Comparison of ENCODE assay signal across 12 cellular contexts in genomic region chr6:33676416-33677152, GRCh38. TPM values are rescaled to one million over a fixed set of nuclear protein-coding genes. Genes with fewer than 3 reads are reported as not detected.
DNase-seq lines count a peak whose midpoint lies in the region; ATAC-seq and TF ChIP-seq lines count a peak whose summit lies in the region.
"Had no signal": no experiment of that assay in that cellular context is flagged by ENCODE, and none has a peak within 500 bp of the region (broad histone marks: within the 10 kb centered on the region; RNA-seq: fewer than 3 reads in every experiment).

No MANE protein-coding gene starts in this region.

- TF ChIP-seq POLR2A in right lobe of liver (IDR thresholded peaks at IDR 0.05), result no peak

- no peaks in the 10 kb centered on the region for H3K9me3 ChIP-seq in right lobe of liver
- H3K9me3 ChIP-seq: HAP-1 had no signal

- ATAC-seq in left colon (peak; percentile 6), HG03280 (IDR thresholded peaks at IDR 0.05; ENCODE audit: unreplicated experiment) (no peak), right lobe of liver (no peak)

- intact Hi-C loops in activated T-helper 1 cell treated with anti-CD3 and anti-CD28 coated beads, Interleukin-12 subunit alpha, Interleukin-12 subunit beta, Interleukin-2, Interleukin-4 antibody, amounts not matched to agents 30 ng/mL and 10 ng/mL and 1 ng/mL, durations not matched to agents 14 hours and 24 hours and 36 hours (cut with micrococcal nuclease), result no loop called here
- intact Hi-C loops in left colon (cut with DNase I, micrococcal nuclease), result no loop called here
- intact Hi-C loops in right lobe of liver (cut with DNase I), result no loop called here

- DNase-seq in HFFc6, result no peak
- DNase-seq in activated T-helper 1 cell treated with anti-CD3 and anti-CD28 coated beads, Interleukin-12 subunit alpha, Interleukin-12 subunit beta, Interleukin-2, Interleukin-4 antibody, amounts not matched to agents 30 ng/mL and 10 ng/mL and 1 ng/mL, durations not matched to agents 14 hours and 24 hours and 36 hours (ENCODE audit: low spot score), result no peak
- DNase-seq in left colon, result no peak
- DNase-seq in COLO668 (lab: John Stamatoyannopoulos, UW; ENCODE audit: unreplicated experiment), result no peak
- no peak for DNase-seq in right lobe of liver
- DNase-seq: C1 segment of cervical spinal cord, NCI-H1436, NCI-H2081, NCI-H524 had no signal

- H3K9me3 Mint-ChIP-seq in HFFc6, result no peaks in the 10 kb centered on the region
- no peaks in the 10 kb centered on the region for H3K9me3 Mint-ChIP-seq in activated T-helper 1 cell treated with anti-CD3 and anti-CD28 coated beads, Interleukin-12 subunit alpha, Interleukin-12 subunit beta, Interleukin-2, Interleukin-4 antibody, amounts not matched to agents 30 ng/mL and 10 ng/mL and 1 ng/mL, durations not matched to agents 14 hours and 24 hours and 36 hours

- TF ChIP-seq CTCF in HFFc6 (IDR thresholded peaks at IDR 0.05) (no peak), right lobe of liver (IDR thresholded peaks at IDR 0.05) (no peak)

- H3K36me3 ChIP-seq in right lobe of liver, result no peaks in the 10 kb centered on the region

- no peak overlapping the region; the same call in 1 of the 2 replicates for H3K4me3 Mint-ChIP-seq in HFFc6
- no peak overlapping the region for H3K4me3 Mint-ChIP-seq in activated T-helper 1 cell treated with anti-CD3 and anti-CD28 coated beads, Interleukin-12 subunit alpha, Interleukin-12 subunit beta, Interleukin-2, Interleukin-4 antibody, amounts not matched to agents 30 ng/mL and 10 ng/mL and 1 ng/mL, durations not matched to agents 14 hours and 24 hours and 36 hours

- peaks cover 16% of the 10 kb centered on the region for H3K36me3 Mint-ChIP-seq in HFFc6 (ENCODE audit: low read depth)
- H3K36me3 Mint-ChIP-seq in activated T-helper 1 cell treated with anti-CD3 and anti-CD28 coated beads, Interleukin-12 subunit alpha, Interleukin-12 subunit beta, Interleukin-2, Interleukin-4 antibody, amounts not matched to agents 30 ng/mL and 10 ng/mL and 1 ng/mL, durations not matched to agents 14 hours and 24 hours and 36 hours (ENCODE audit: low read depth), result peaks cover 44% of the 10 kb centered on the region

- 82% methylated on average over 5 of the region's 16 CpGs for WGBS in right lobe of liver (ENCODE audit: insufficient coverage, low coverage, low lambda C conversion rate, missing lambda C conversion rate)

- no peaks in the 10 kb centered on the region for H3K4me1 ChIP-seq in right lobe of liver
- H3K4me1 ChIP-seq: HAP-1 had no signal

- peaks cover 59% of the 10 kb centered on the region for H3K4me1 Mint-ChIP-seq in HFFc6 (ENCODE audit: low read depth)
- H3K4me1 Mint-ChIP-seq in activated T-helper 1 cell treated with anti-CD3 and anti-CD28 coated beads, Interleukin-12 subunit alpha, Interleukin-12 subunit beta, Interleukin-2, Interleukin-4 antibody, amounts not matched to agents 30 ng/mL and 10 ng/mL and 1 ng/mL, durations not matched to agents 14 hours and 24 hours and 36 hours (ENCODE audit: low read depth), result peaks cover 5% of the 10 kb centered on the region

- peak overlapping the region in 13 of 21 experiments; percentile 13 to 69 (median 50) for H3K27ac ChIP-seq in skin epidermis
- H3K27ac ChIP-seq in right lobe of liver, result no peak overlapping the region

- H3K4me3 ChIP-seq in skin epidermis, result no peak overlapping the region
- H3K4me3 ChIP-seq in right lobe of liver, result no peak overlapping the region
- H3K4me3 ChIP-seq: HAP-1 had no signal

- peak overlapping the region; percentile 74 for H3K27ac Mint-ChIP-seq in HFFc6
- H3K27ac Mint-ChIP-seq in activated T-helper 1 cell treated with anti-CD3 and anti-CD28 coated beads, Interleukin-12 subunit alpha, Interleukin-12 subunit beta, Interleukin-2, Interleukin-4 antibody, amounts not matched to agents 30 ng/mL and 10 ng/mL and 1 ng/mL, durations not matched to agents 14 hours and 24 hours and 36 hours, result peak overlapping the region; percentile 40

- H3K27me3 Mint-ChIP-seq in HFFc6 (ENCODE audit: insufficient read depth), result peaks cover 2% of the 10 kb centered on the region
- no peaks in the 10 kb centered on the region for H3K27me3 Mint-ChIP-seq in activated T-helper 1 cell treated with anti-CD3 and anti-CD28 coated beads, Interleukin-12 subunit alpha, Interleukin-12 subunit beta, Interleukin-2, Interleukin-4 antibody, amounts not matched to agents 30 ng/mL and 10 ng/mL and 1 ng/mL, durations not matched to agents 14 hours and 24 hours and 36 hours (ENCODE audit: insufficient read depth)

- no peaks in the 10 kb centered on the region for H3K27me3 ChIP-seq in right lobe of liver

RNA-seq across cellular contexts. Expression of gene UQCC2, which starts 34.9 kb away (rescaled TPM):
- total RNA-seq in HFFc6 (2021; fragmentation: NEBNext Ultra II Directional; extraction: Animal tissue kit (Norgen Biotek cat#: 25700)), result 100 to 1,000 TPM; 109 to 167 (median 140) TPM
- 123 and 139 TPM in 2 replicates for total RNA-seq in activated T-helper 1 cell treated with anti-CD3 and anti-CD28 coated beads, Interleukin-12 subunit alpha, Interleukin-12 subunit beta, Interleukin-2, Interleukin-4 antibody, amounts not matched to agents 30 ng/mL and 10 ng/mL and 1 ng/mL, durations not matched to agents 14 hours and 24 hours and 36 hours
- 10 to 100 TPM; 40.5 to 52.6 TPM for total RNA-seq in left colon
- total RNA-seq in right lobe of liver, result 10 to 100 TPM; 23.7 to 38.4 (median 31.5) TPM

RNA-seq across cellular contexts. Expression of gene ITPR3, which starts 55.5 kb away (rescaled TPM):
- 10 to 100 TPM; 20.2 to 30.3 (median 26.9) TPM for total RNA-seq in HFFc6 (2021; fragmentation: NEBNext Ultra II Directional; extraction: Animal tissue kit (Norgen Biotek cat#: 25700))
- total RNA-seq in activated T-helper 1 cell treated with anti-CD3 and anti-CD28 coated beads, Interleukin-12 subunit alpha, Interleukin-12 subunit beta, Interleukin-2, Interleukin-4 antibody, amounts not matched to agents 30 ng/mL and 10 ng/mL and 1 ng/mL, durations not matched to agents 14 hours and 24 hours and 36 hours, result 42.7 and 42.9 TPM in 2 replicates
- total RNA-seq in left colon (100 to 1,000 TPM; 106 to 108 TPM), right lobe of liver (1 to 10 TPM in 4 of 6 experiments, under 1 TPM in 2; 0.79 to 3.5 (median 1.6) TPM)

Comparison
In these comparisons a context has a peak if more than half of its experiments do, and no peak if none do; other contexts are left out.
1. H3K27ac ChIP-seq: peak in skin epidermis (13 of 21); none in right lobe of liver (0 of 3).